In the genomic region with DNA sequence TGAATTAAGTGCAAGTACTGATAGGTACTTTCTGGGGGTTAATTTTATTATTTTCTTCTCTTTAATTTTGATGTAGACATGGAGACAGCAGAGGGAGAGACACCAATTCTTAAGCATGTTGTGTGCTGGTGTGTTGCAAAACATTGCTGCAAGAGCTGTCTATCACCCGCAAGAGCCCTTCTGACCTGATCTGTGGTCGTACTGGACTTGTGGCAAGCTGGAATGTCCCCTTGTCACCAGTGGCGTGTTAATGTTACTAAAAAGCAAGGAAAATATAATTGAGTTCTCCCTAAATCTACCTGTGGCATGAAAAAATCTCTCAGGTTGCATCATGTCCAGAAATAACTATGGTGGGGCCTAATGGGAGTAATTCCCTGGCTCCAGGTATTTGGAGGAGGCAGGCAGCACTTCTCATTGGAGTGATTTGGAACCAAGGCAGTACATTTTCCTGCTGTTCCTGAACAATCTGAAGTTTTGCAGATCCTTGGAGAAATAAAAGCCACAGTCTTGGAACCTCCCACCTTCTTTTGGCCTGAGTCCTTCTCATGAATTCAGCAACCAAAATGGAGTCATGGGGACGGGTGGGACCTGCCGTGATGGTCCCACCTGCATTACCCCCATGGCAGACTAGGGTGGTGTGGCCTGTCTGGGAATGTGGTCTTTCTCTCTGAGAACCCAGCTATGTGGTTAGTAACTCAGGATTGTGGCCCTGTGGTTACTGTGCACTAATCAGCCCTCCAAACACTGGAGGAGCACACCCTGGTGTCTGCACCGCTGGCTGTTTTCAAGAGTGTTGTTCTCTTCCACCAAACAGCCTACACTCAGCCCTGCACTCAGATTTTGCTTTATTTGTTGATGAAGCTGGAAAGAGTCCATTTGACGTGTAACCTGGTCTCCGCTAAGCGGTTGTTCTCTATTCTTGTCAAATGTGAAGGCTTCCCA, we compare ENCODE assay signal across 11 cellular contexts. TPM values are rescaled to one million over a fixed set of nuclear protein-coding genes. Genes with fewer than 3 reads are reported as not detected.
DNase-seq lines count a peak whose midpoint lies in the region; ATAC-seq and TF ChIP-seq lines count a peak whose summit lies in the region.
"Had no signal": no experiment of that assay in that cellular context is flagged by ENCODE, and none has a peak within 500 bp of the region (broad histone marks: within the 10 kb centered on the region; RNA-seq: fewer than 3 reads in every experiment).

No MANE protein-coding gene starts in this region.

- no peak overlapping the region for H2BK20ac ChIP-seq in H9 (ENCODE audit: low read depth, low read length, poor library complexity, severe bottlenecking)

- H3K27me3 Mint-ChIP-seq in T-cell (no peaks in the 10 kb centered on the region), immature natural killer cell (ENCODE audit: low read depth in 3 of 3) (peaks cover 0 to 15% (median 5%) of the 10 kb centered on the region in 3 donors), H9 (ENCODE audit: low read depth) (no peaks in the 10 kb centered on the region)

- intact Hi-C loops in transverse colon (cut with DNase I; ENCODE audit: low total_unique reads): no loop called here

- H3K9me3 Mint-ChIP-seq in T-cell: no peaks in the 10 kb centered on the region
- no peaks in the 10 kb centered on the region for H3K9me3 Mint-ChIP-seq in immature natural killer cell
- H3K9me3 Mint-ChIP-seq in H9: no peaks in the 10 kb centered on the region

- no peak overlapping the region for H3K23ac ChIP-seq in H9 (ENCODE audit: insufficient read length, low read depth, low read length)

- no peak overlapping the region for H3K9ac ChIP-seq in H9 (ENCODE audit: extremely low read depth, insufficient read length, low read length)

- no peak for DNase-seq in AG04450 (ENCODE audit: low read depth, low spot score)
- peak; percentile 30 for DNase-seq in GM12865 (ENCODE audit: low read depth)
- DNase-seq in T-cell: no peak
- DNase-seq in immature natural killer cell: peak; percentile 42 to 67 (median 55)
- DNase-seq in H9: no peak
- no peak for DNase-seq in dedifferentiated amniotic fluid mesenchymal stem cell (ENCODE audit: extremely low spot score)
- DNase-seq in transverse colon: no peak
- no peak for DNase-seq in iPS-NIHi11 (ENCODE audit: low spot score)
- DNase-seq: caudate nucleus, DMS 273 treated with DMSO at 0.1 percent for 48 hours, PC-9 had no signal

- H2BK15ac ChIP-seq in H9 (ENCODE audit: low read depth, low read length): no peak overlapping the region

- CTCF ChIA-PET in AG04450 (lab: Charles Lee): no interaction called here
- CTCF ChIA-PET in T-cell (lab: Charles Lee): no interaction called here

- no peak overlapping the region for H3K4me3 ChIP-seq in AG04450 (ENCODE audit: low read depth, low read length)
- H3K4me3 ChIP-seq in GM12865 (ENCODE audit: low read depth, low read length): peak overlapping the region; percentile 23
- H3K4me3 ChIP-seq in transverse colon: no peak overlapping the region
- H3K4me3 ChIP-seq: PC-9 had no signal

- H2BK5ac ChIP-seq in H9 (ENCODE audit: insufficient read length, low read length): no peak overlapping the region

- no peak overlapping the region for H3K4me2 ChIP-seq in H9 (ENCODE audit: insufficient read depth, insufficient read length, low read length)
- H3K4me2 ChIP-seq: PC-9 had no signal

- no peak overlapping the region for H3T11ph ChIP-seq in H9 (ENCODE audit: low read length)

- no peak overlapping the region for H3K18ac ChIP-seq in H9 (ENCODE audit: insufficient read length, low read depth, low read length)

- H3K14ac ChIP-seq in H9 (ENCODE audit: insufficient read depth, low read length): no peak overlapping the region

- H3K56ac ChIP-seq in H9 (ENCODE audit: insufficient read length, low read depth, low read length): no peak overlapping the region

- in situ Hi-C loops in transverse colon (cut with MboI; ENCODE audit: low pct_ligation_motif_present in 1 of 4, low pct_unique_long_range_greater_than_20kb in 1 of 4, low sequenced_read_pairs in 3 of 4): no loop called here

- H3K4me1 ChIP-seq in H9 (ENCODE audit: insufficient read depth, low read length): no peaks in the 10 kb centered on the region; the same call in 1 of the 2 replicates
- H3K4me1 ChIP-seq in transverse colon: peaks cover 16 to 49% (median 29%) of the 10 kb centered on the region in 4 donors

- H2BK12ac ChIP-seq in H9 (ENCODE audit: insufficient read length, low read depth, low read length): no peak overlapping the region

- TF ChIP-seq CTCF in AG04450 (IDR thresholded peaks at IDR 0.05; ENCODE audit: low read depth, low read length) (no peak), GM12865 (IDR thresholded peaks at IDR 0.05; ENCODE audit: insufficient read depth, low read depth, low read length, missing control alignments) (no peak), H9 (conservative IDR thresholded peaks at IDR 0.05) (no peak), transverse colon (IDR thresholded peaks at IDR 0.05) (no peak)

- no peak overlapping the region for H2BK120ac ChIP-seq in H9 (ENCODE audit: low read depth, low read length, poor library complexity, severe bottlenecking)

- H3K79me1 ChIP-seq in H9 (ENCODE audit: insufficient read depth, low read depth, low read length, poor library complexity, severe bottlenecking): peaks cover 4% of the 10 kb centered on the region

- no peaks in the 10 kb centered on the region for H3K27me3 ChIP-seq in AG04450 (ENCODE audit: control insufficient read depth, insufficient read depth, low read length)
- H3K27me3 ChIP-seq in H9 (ENCODE audit: insufficient read depth, low read length): no peaks in the 10 kb centered on the region
- no peaks in the 10 kb centered on the region for H3K27me3 ChIP-seq in transverse colon

- no peaks in the 10 kb centered on the region for H3K23me2 ChIP-seq in H9 (ENCODE audit: insufficient read length, low read depth, low read length, poor library complexity, severe bottlenecking)

- no CpG with 5 or more reads among the region's 9 CpGs for WGBS in H9 (ENCODE audit: extremely low coverage, insufficient read length, low lambda C conversion rate)
- WGBS in transverse colon (ENCODE audit: low coverage in 1 of 2), 2 donors: 84 to 100% methylated on average over 1 to 9 of the region's 9 CpGs

- no peak overlapping the region for H3K4ac ChIP-seq in H9 (ENCODE audit: low read depth, low read length)

- peaks cover 67 to 74% (median 70%) of the 10 kb centered on the region in 3 donors for H3K4me1 Mint-ChIP-seq in T-cell
- H3K4me1 Mint-ChIP-seq in immature natural killer cell: peaks cover 68 to 85% of the 10 kb centered on the region in 2 donors
- peaks cover 31 to 61% of the 10 kb centered on the region in 2 experiments for H3K4me1 Mint-ChIP-seq in H9

- TF ChIP-seq EP300 in transverse colon (IDR thresholded peaks at IDR 0.05; ENCODE audit: low read depth): no peak

- H2AFZ ChIP-seq in H9 (ENCODE audit: low read length): no peak overlapping the region
- H2AFZ ChIP-seq: PC-9 had no signal

- H3K27ac ChIP-seq in AG04450 (ENCODE audit: low read depth, low read length) (peak overlapping the region; percentile 57), H9 (ENCODE audit: insufficient read length, low read depth, low read length) (no peak overlapping the region), transverse colon (peak overlapping the region in 2 of 4 donors; percentile 57 to 63)
- H3K27ac ChIP-seq: PC-9 had no signal

- H3K27ac Mint-ChIP-seq in T-cell: peak overlapping the region; percentile 40 to 66
- H3K27ac Mint-ChIP-seq in immature natural killer cell: peak overlapping the region; percentile 87 to 96 (median 92)
- peak overlapping the region in 1 of 3 experiments; percentile 7; a peak in 2 of 7 replicates for H3K27ac Mint-ChIP-seq in H9

- H3K36me3 Mint-ChIP-seq in T-cell (peaks cover 13% of the 10 kb centered on the region), immature natural killer cell (peaks cover 0 to 7% (median 0%) of the 10 kb centered on the region in 3 donors), H9 (ENCODE audit: insufficient read depth in 1 of 3, low read depth in 3 of 3) (peaks cover 0 to 5% (median 0%) of the 10 kb centered on the region in 3 experiments; a peak in 2 of 7 replicates)

- H4K5ac ChIP-seq in H9 (ENCODE audit: insufficient read length, low read depth, low read length): no peak overlapping the region

- TF ChIP-seq POLR2A in transverse colon (IDR thresholded peaks at IDR 0.05): no peak

- POLR2A ChIA-PET in AG04450 (lab: Yijun Ruan, JAX) (no interaction called here), T-cell (lab: Charles Lee) (no interaction called here)

- no peaks in the 10 kb centered on the region for H4K20me1 ChIP-seq in H9 (ENCODE audit: control insufficient read depth, insufficient read depth, insufficient read length)

- no peaks in the 10 kb centered on the region for H3K9me3 ChIP-seq in AG04450 (ENCODE audit: control insufficient read depth, insufficient read depth, low read length)
- H3K9me3 ChIP-seq in H9 (ENCODE audit: control insufficient read depth, low read depth, low read length): no peaks in the 10 kb centered on the region
- H3K9me3 ChIP-seq in transverse colon: no peaks in the 10 kb centered on the region

- H4K91ac ChIP-seq in H9 (ENCODE audit: insufficient read length, low read depth, low read length): no peak overlapping the region

- no peak overlapping the region for H2AK5ac ChIP-seq in H9 (ENCODE audit: insufficient read length, low read length)

- peaks cover 2% of the 10 kb centered on the region; the same call in 1 of the 2 replicates for H3K79me2 ChIP-seq in H9 (ENCODE audit: insufficient read depth, low read length)

- H3K4me3 Mint-ChIP-seq in T-cell (peak overlapping the region in 1 of 3 donors; percentile 11), immature natural killer cell (peak overlapping the region; percentile 66 to 77 (median 69)), H9 (no peak overlapping the region)

- no peak overlapping the region for H4K8ac ChIP-seq in H9 (replicated peaks; ENCODE audit: insufficient read length, low read depth, low read length)

- ATAC-seq in T-cell (replicated peaks in 1 of 4): peak in 2 of 4 experiments; percentile 21 to 31

- H3K36me3 ChIP-seq in transverse colon: no peaks in the 10 kb centered on the region

RNA-seq across cellular contexts. Expression of a gene that starts 57.4 kb away (rescaled TPM):
- polyA plus RNA-seq in AG04450 (2011; rRNA removed): 119 and 121 TPM in 2 replicates
- 96.5 and 108 TPM in 2 replicates for polyA minus RNA-seq in AG04450 (2011; rRNA and poly(A)+ RNA removed)
- 10 to 100 TPM; 22.2 to 29.7 (median 23.5) TPM for total RNA-seq in T-cell
- 10 to 100 TPM; 18.5 to 30.0 (median 22.5) TPM for polyA plus RNA-seq in immature natural killer cell
- 56.1 and 57.6 TPM in 2 replicates for total RNA-seq in H9 (2021)
- 10 to 100 TPM; 16.5 to 48.8 (median 36.8) TPM for total RNA-seq in transverse colon

Comparison
In these comparisons a context has a peak if more than half of its experiments do, and no peak if none do; other contexts are left out.
1. DNase-seq: peak in GM12865 (single experiment) and immature natural killer cell (3 of 3); none in AG04450 (single experiment), T-cell (0 of 34), H9 (single experiment), dedifferentiated amniotic fluid mesenchymal stem cell (single experiment), transverse colon (single experiment) and iPS-NIHi11 (single experiment).
2. H3K4me3 Mint-ChIP-seq: peak in immature natural killer cell (5 of 5); none in H9 (0 of 2).